Comparison of ENCODE assay signal across 19 cellular contexts in genomic region chr17:82970818-82971610, GRCh38.
"Had no signal": no experiment of that assay in that cellular context is flagged by ENCODE, and none has a peak within 500 bp of the region (broad histone marks: within the 10 kb centered on the region; RNA-seq: fewer than 3 reads in every experiment).

No MANE protein-coding gene starts in this region.

- H3K79me2 ChIP-seq: hepatocyte, parathyroid adenoma had no signal

- H3K27ac ChIP-seq: body of pancreas, epithelial cell of prostate, gastrocnemius medialis, hepatocyte, parathyroid adenoma, stomach, thoracic aorta, uterus had no signal

- H3K9ac ChIP-seq: parathyroid adenoma had no signal

- H3K4me3 Mint-ChIP-seq: activated CD4-positive, alpha-beta memory T cell treated with anti-CD3 and anti-CD28 coated beads, Interleukin-2, amount 10 ng/mL, durations not matched to agents 7 days and 5 days; activated naive CD8-positive, alpha-beta T cell treated with anti-CD3 and anti-CD28 coated beads for 36 hours had no signal

- DNase-seq: activated CD4-positive, alpha-beta memory T cell treated with anti-CD3 and anti-CD28 coated beads, Interleukin-2, amount 10 ng/mL, durations not matched to agents 7 days and 5 days; activated CD4-positive, CD25-positive, alpha-beta regulatory T cell; activated effector memory CD4-positive, alpha-beta T cell treated with anti-CD3 and anti-CD28 coated beads, Interleukin-2, amount 50 U/mL, for 16 hours; activated naive CD8-positive, alpha-beta T cell treated with anti-CD3 and anti-CD28 coated beads for 36 hours; activated T-cell treated with anti-CD3 and anti-CD28 coated beads, Interleukin-2, amount 50 U/mL, for 48 hours; amygdala; body of pancreas; central memory CD4-positive, alpha-beta T cell; effector memory CD4-positive, alpha-beta T cell; gastrocnemius medialis; midbrain; stimulated activated CD4-positive, alpha-beta T cell treated with anti-CD3 and anti-CD28 coated beads, Interleukin-12 subunit alpha, Interleukin-12 subunit beta, amount 100 ng/mL, for 4 hours; stimulated activated CD4-positive, alpha-beta T cell treated with anti-CD3 and anti-CD28 coated beads, Interleukin-2, amount 100 ng/mL, for 24 hours; stomach; uterus had no signal

- H3K4me1 Mint-ChIP-seq: activated CD4-positive, alpha-beta memory T cell treated with anti-CD3 and anti-CD28 coated beads, Interleukin-2, amount 10 ng/mL, durations not matched to agents 7 days and 5 days; activated naive CD8-positive, alpha-beta T cell treated with anti-CD3 and anti-CD28 coated beads for 36 hours had no signal

- H3K9me3 Mint-ChIP-seq: activated CD4-positive, alpha-beta memory T cell treated with anti-CD3 and anti-CD28 coated beads, Interleukin-2, amount 10 ng/mL, durations not matched to agents 7 days and 5 days; activated naive CD8-positive, alpha-beta T cell treated with anti-CD3 and anti-CD28 coated beads for 36 hours had no signal

- H3K4me1 ChIP-seq: gastrocnemius medialis, parathyroid adenoma, stomach, uterus had no signal

- ATAC-seq: body of pancreas, gastrocnemius medialis had no signal

- H3K36me3 ChIP-seq: gastrocnemius medialis, stomach, thoracic aorta, uterus had no signal

- H3K9me3 ChIP-seq: body of pancreas, gastrocnemius medialis, stomach, thoracic aorta, uterus had no signal

- H2AFZ ChIP-seq: hepatocyte, parathyroid adenoma had no signal

- H3K4me2 ChIP-seq: hepatocyte had no signal

- H3K27me3 Mint-ChIP-seq: activated CD4-positive, alpha-beta memory T cell treated with anti-CD3 and anti-CD28 coated beads, Interleukin-2, amount 10 ng/mL, durations not matched to agents 7 days and 5 days; activated naive CD8-positive, alpha-beta T cell treated with anti-CD3 and anti-CD28 coated beads for 36 hours had no signal

- H3K27me3 ChIP-seq: body of pancreas, gastrocnemius medialis, hepatocyte, stomach, uterus had no signal

- H3K4me3 ChIP-seq: body of pancreas, gastrocnemius medialis, hepatocyte, stomach, thoracic aorta, uterus had no signal

- H3K27ac Mint-ChIP-seq: activated CD4-positive, alpha-beta memory T cell treated with anti-CD3 and anti-CD28 coated beads, Interleukin-2, amount 10 ng/mL, durations not matched to agents 7 days and 5 days; activated naive CD8-positive, alpha-beta T cell treated with anti-CD3 and anti-CD28 coated beads for 36 hours had no signal
